In genomic region chr12:131622422-131622955, GRCh38 we compare ENCODE assay signal across 17 cellular contexts.
"Had no signal": no experiment of that assay in that cellular context is flagged by ENCODE, and none has a peak within 500 bp of the region (broad histone marks: within the 10 kb centered on the region; RNA-seq: fewer than 3 reads in every experiment).

No MANE protein-coding gene starts in this region.

- DNase-seq: activated CD4-positive, CD25-positive, alpha-beta regulatory T cell treated with anti-CD3 and anti-CD28 coated beads, Interleukin-2, amount 50 U/mL, for 72 hours; activated naive CD4-positive, alpha-beta T cell treated with Interleukin-2 at 50 U/mL for 16 hours; aorta; effector memory CD8-positive, alpha-beta T cell; gastrocnemius medialis; immature natural killer cell; left cardiac atrium; lower lobe of right lung; stimulated activated naive B cell treated with anti-CD40 and anti-IgM and Interleukin-4, amounts not matched to agents 10 μg/mL and 1 μg/mL and 100 μg/mL, for 72 hours had no signal

- ATAC-seq: activated T-helper 17 cell treated with anti-CD3 and anti-CD28 coated beads, Interleukin-2, amount 50 U/mL, for 72 hours; effector memory CD8-positive, alpha-beta T cell; gastrocnemius medialis; lower lobe of right lung; stimulated activated naive B cell treated with anti-CD40 and anti-IgM and Interleukin-4, amounts not matched to agents 10 μg/mL and 1 μg/mL and 100 μg/mL, for 72 hours had no signal

- H3K4me1 Mint-ChIP-seq: activated T-helper 17 cell treated with anti-CD3 and anti-CD28 coated beads, Interleukin-2, amount 50 U/mL, for 72 hours had no signal

- H3K4me3 ChIP-seq: gastrocnemius medialis, heart left ventricle, lower lobe of right lung, ovary, thoracic aorta had no signal

- H3K9me3 Mint-ChIP-seq: activated T-helper 17 cell treated with anti-CD3 and anti-CD28 coated beads, Interleukin-2, amount 50 U/mL, for 72 hours; dendritic cell treated with granulocyte-macrophage colony-stimulating factor and Interleukin-4, amounts not matched to agents 40 ng/mL and 50 ng/mL, for 4 days; mesothelial cell of epicardium had no signal

- H3K27ac Mint-ChIP-seq: activated T-helper 17 cell treated with anti-CD3 and anti-CD28 coated beads, Interleukin-2, amount 50 U/mL, for 72 hours; dendritic cell treated with granulocyte-macrophage colony-stimulating factor and Interleukin-4, amounts not matched to agents 40 ng/mL and 50 ng/mL, for 4 days; effector memory CD8-positive, alpha-beta T cell; immature natural killer cell; mesothelial cell of epicardium; nephron progenitor cell; stimulated activated naive B cell treated with anti-CD40 and anti-IgM and Interleukin-4, amounts not matched to agents 10 μg/mL and 1 μg/mL and 100 μg/mL, for 72 hours; T-helper 2 cell treated with Interferon-gamma antibody and Interleukin-4, amounts not matched to agents 5 μg/mL and 100 μg/mL, for 36 hours had no signal

- H3K4me3 Mint-ChIP-seq: activated T-helper 17 cell treated with anti-CD3 and anti-CD28 coated beads, Interleukin-2, amount 50 U/mL, for 72 hours; dendritic cell treated with granulocyte-macrophage colony-stimulating factor and Interleukin-4, amounts not matched to agents 40 ng/mL and 50 ng/mL, for 4 days; effector memory CD8-positive, alpha-beta T cell; immature natural killer cell; mesothelial cell of epicardium; nephron progenitor cell; stimulated activated naive B cell treated with anti-CD40 and anti-IgM and Interleukin-4, amounts not matched to agents 10 μg/mL and 1 μg/mL and 100 μg/mL, for 72 hours; T-helper 2 cell treated with Interferon-gamma antibody and Interleukin-4, amounts not matched to agents 5 μg/mL and 100 μg/mL, for 36 hours had no signal

- H3K9me3 ChIP-seq: gastrocnemius medialis, heart left ventricle, lower lobe of right lung, ovary, thoracic aorta had no signal

- H3K27ac ChIP-seq: gastrocnemius medialis, heart left ventricle, lower lobe of right lung, ovary, thoracic aorta had no signal

- H3K36me3 Mint-ChIP-seq: immature natural killer cell; mesothelial cell of epicardium; stimulated activated naive B cell treated with anti-CD40 and anti-IgM and Interleukin-4, amounts not matched to agents 10 μg/mL and 1 μg/mL and 100 μg/mL, for 72 hours had no signal

- H3K27me3 ChIP-seq: ovary had no signal

- H3K36me3 ChIP-seq: gastrocnemius medialis, heart left ventricle, lower lobe of right lung, ovary, thoracic aorta had no signal
